Comparison of ENCODE assay signal across 8 cellular contexts in the genomic region with DNA sequence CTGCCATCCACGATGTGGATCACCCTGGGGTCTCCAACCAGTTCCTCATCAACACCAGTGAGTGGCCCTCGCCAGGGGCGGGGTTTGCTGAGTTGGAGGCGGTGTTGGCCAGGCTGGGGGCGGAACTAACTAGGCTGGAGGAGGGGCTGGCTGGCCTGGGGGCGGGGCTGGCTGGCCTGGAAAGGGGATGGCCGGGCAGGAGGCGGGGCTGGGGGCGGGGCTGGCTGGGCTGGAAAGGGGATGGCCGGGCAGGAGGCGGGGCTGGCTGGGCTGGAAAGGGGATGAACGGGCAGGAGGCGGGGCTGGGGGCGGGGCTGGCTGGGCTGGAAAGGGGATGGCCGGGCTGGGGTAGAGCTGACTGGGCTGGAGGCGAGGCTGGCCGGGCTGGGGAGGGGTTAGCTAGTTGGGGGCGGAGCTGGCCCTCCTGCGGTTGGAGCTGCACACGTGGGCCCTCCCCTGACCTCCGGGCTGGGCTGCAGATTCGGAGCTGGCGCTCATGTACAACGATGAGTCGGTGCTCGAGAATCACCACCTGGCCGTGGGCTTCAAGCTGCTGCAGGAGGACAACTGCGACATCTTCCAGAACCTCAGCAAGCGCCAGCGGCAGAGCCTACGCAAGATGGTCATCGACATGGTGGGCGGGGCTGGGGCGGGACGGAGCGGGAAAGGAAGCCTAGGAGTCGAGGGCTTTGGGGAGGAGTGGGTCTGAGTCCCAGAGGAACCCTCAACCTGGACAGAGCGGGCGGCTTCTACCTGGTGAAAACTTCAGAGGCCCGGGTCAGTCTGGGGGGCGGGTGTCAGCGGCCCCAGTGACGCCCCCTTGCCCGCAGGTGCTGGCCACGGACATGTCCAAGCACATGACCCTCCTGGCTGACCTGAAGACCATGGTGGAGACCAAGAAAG. TPM values are rescaled to one million over a fixed set of nuclear protein-coding genes. Genes with fewer than 3 reads are reported as not detected.
DNase-seq lines count a peak whose midpoint lies in the region; ATAC-seq and TF ChIP-seq lines count a peak whose summit lies in the region.

No MANE protein-coding gene starts in this region.

- DNase-seq in ELR (ENCODE audit: low read depth) (peak; percentile 92), HCT116 (ENCODE audit: low read depth, low spot score) (peak; percentile 57), NCI-H1436 treated with DMSO at 0.1 percent for 48 hours (lab: John Stamatoyannopoulos, UW) (peak; percentile 38), islet precursor cell (peak; percentile 99), H4 (ENCODE audit: low spot score) (no peak)
- peak; percentile 75 for DNase-seq in activated CD4-positive, alpha-beta T cell treated with anti-CD3 and anti-CD28 coated beads for 1 hour
- peak; percentile 78 for DNase-seq in central memory CD8-positive, alpha-beta T cell (ENCODE audit: low spot score in 2 of 2)
- peak; percentile 80 for DNase-seq in stimulated activated CD4-positive, alpha-beta T cell treated with anti-CD3 and anti-CD28 coated beads, Interleukin-12 subunit alpha, Interleukin-12 subunit beta, amount 100 ng/mL, for 4 hours

- TF ChIP-seq POLR2A in HCT116 (IDR thresholded peaks at IDR 0.05; ENCODE audit: borderline replicate concordance, extremely low read depth, insufficient read depth, insufficient read length) = no peak

- H3K4me3 ChIP-seq in HCT116 (replicated peaks in 1 of 2; ENCODE audit: low read depth in 1 of 2, low read length in 2 of 2) = no peak overlapping the region

- H3K27me3 Mint-ChIP-seq in central memory CD8-positive, alpha-beta T cell = no peaks in the 10 kb centered on the region

- no peak overlapping the region for H3K27ac Mint-ChIP-seq in central memory CD8-positive, alpha-beta T cell (ENCODE audit: low read depth)

- no peaks in the 10 kb centered on the region for H3K9me3 ChIP-seq in HCT116 (ENCODE audit: control insufficient read depth in 1 of 2, insufficient read depth in 1 of 2, low read depth in 1 of 2, low read length in 2 of 2)

- RAD21 ChIA-PET in HCT116 (lab: Charles Lee; ENCODE audit: low non-redundant PET in 1 of 2, low total read pairs in 2 of 2, uncharacterized antibody in 2 of 2, unreplicated experiment in 2 of 2) = no interaction called here

- no peaks in the 10 kb centered on the region for H3K9me2 ChIP-seq in HCT116 (ENCODE audit: insufficient read depth)

- H3K36me3 ChIP-seq in HCT116 (ENCODE audit: control insufficient read depth in 1 of 2, insufficient read depth in 2 of 2, low read length in 2 of 2) = peaks cover 6 to 13% of the 10 kb centered on the region in 2 experiments

- intact Hi-C loops in HCT116 (cut with micrococcal nuclease) = no loop called here

- peak overlapping the region; percentile 53 for H3K4me3 Mint-ChIP-seq in central memory CD8-positive, alpha-beta T cell

- no peak for TF ChIP-seq RAD21 in HCT116 (IDR thresholded peaks at IDR 0.05; ENCODE audit: low read depth)

- H3K27me3 ChIP-seq in HCT116 (ENCODE audit: insufficient read depth, low read length) = no peaks in the 10 kb centered on the region

- H3K9me3 Mint-ChIP-seq in central memory CD8-positive, alpha-beta T cell = no peaks in the 10 kb centered on the region

- no peak overlapping the region for H3K27ac ChIP-seq in HCT116 (ENCODE audit: low read depth, low read length)

- BruUV-seq in HCT116 (replicated peaks; lab: Mats Ljungman, UMichigan) = no TSS peak

- H3K4me1 ChIP-seq in HCT116 (ENCODE audit: control insufficient read depth in 1 of 2, insufficient read depth in 2 of 2, low read length in 2 of 2) = peaks cover 7 to 13% of the 10 kb centered on the region in 2 experiments

- H3K4me1 Mint-ChIP-seq in central memory CD8-positive, alpha-beta T cell = no peaks in the 10 kb centered on the region

- no peak for TF ChIP-seq CTCF in HCT116 (IDR thresholded peaks at IDR 0.05 in 2 of 3, conservative IDR thresholded peaks at IDR 0.05 in 1 of 3; ENCODE audit: borderline replicate concordance in 1 of 3, insufficient read depth in 1 of 3, low read depth in 2 of 3, low read length in 2 of 3)

- peaks cover 7% of the 10 kb centered on the region for H3K36me3 Mint-ChIP-seq in central memory CD8-positive, alpha-beta T cell (ENCODE audit: insufficient read depth)

- H3K4me2 ChIP-seq in HCT116 (ENCODE audit: low read length) = peak overlapping the region; percentile 36

- no peak overlapping the region for H2AFZ ChIP-seq in HCT116 (ENCODE audit: low read depth, low read length, poor library complexity, severe bottlenecking)

- no peak overlapping the region for H3K9ac ChIP-seq in HCT116 (ENCODE audit: low read length)

- ATAC-seq in HCT116 = peak; percentile 97
- ATAC-seq in central memory CD8-positive, alpha-beta T cell (replicated peaks; ENCODE audit: extremely low read depth, poor library complexity, severe bottlenecking) = peak; percentile 89

- H4K20me1 ChIP-seq in HCT116 (ENCODE audit: insufficient read depth) = no peaks in the 10 kb centered on the region

- POLR2A ChIA-PET in HCT116 (lab: Charles Lee) = no interaction called here

- CTCF ChIA-PET in HCT116 (lab: Charles Lee) = interaction anchor here (0.7 kb wide), 1 partner anchor 45 kb away, joined by 3 read pairs; no protein-coding TSS in a partner anchor

- no peaks in the 10 kb centered on the region for H3K79me2 ChIP-seq in HCT116 (ENCODE audit: insufficient read depth, low read length)

TF ChIP-seq in HCT116, 20 proteins besides CTCF, POLR2A, EP300 and RAD21 (continues in another document):
- TF ChIP-seq CBX3 (IDR thresholded peaks at IDR 0.05; ENCODE audit: low read depth) = no peak
- TF ChIP-seq SP1 (IDR thresholded peaks at IDR 0.05; ENCODE audit: low read depth) = no peak
- TF ChIP-seq YY1 (IDR thresholded peaks at IDR 0.05; ENCODE audit: extremely low read depth, insufficient replicate concordance, low read depth, low read length) = no peak
- TF ChIP-seq SIN3A (IDR thresholded peaks at IDR 0.05; ENCODE audit: low read depth) = no peak
- TF ChIP-seq, protein P1, sequence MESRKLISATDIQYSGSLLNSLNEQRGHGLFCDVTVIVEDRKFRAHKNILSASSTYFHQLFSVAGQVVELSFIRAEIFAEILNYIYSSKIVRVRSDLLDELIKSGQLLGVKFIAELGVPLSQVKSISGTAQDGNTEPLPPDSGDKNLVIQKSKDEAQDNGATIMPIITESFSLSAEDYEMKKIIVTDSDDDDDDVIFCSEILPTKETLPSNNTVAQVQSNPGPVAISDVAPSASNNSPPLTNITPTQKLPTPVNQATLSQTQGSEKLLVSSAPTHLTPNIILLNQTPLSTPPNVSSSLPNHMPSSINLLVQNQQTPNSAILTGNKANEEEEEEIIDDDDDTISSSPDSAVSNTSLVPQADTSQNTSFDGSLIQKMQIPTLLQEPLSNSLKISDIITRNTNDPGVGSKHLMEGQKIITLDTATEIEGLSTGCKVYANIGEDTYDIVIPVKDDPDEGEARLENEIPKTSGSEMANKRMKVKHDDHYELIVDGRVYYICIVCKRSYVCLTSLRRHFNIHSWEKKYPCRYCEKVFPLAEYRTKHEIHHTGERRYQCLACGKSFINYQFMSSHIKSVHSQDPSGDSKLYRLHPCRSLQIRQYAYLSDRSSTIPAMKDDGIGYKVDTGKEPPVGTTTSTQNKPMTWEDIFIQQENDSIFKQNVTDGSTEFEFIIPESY (IDR thresholded peaks at IDR 0.05; ENCODE audit: extremely low read depth, insufficient replicate concordance, low read length) = no peak
- TF ChIP-seq FOSL1 (IDR thresholded peaks at IDR 0.05; ENCODE audit: low read depth) = no peak
- no peak for TF ChIP-seq EZH2phosphoT487 (IDR thresholded peaks at IDR 0.05; ENCODE audit: borderline replicate concordance)
- TF ChIP-seq TCF7L2 (IDR thresholded peaks at IDR 0.05; ENCODE audit: borderline replicate concordance, extremely low read depth, insufficient read depth, insufficient read length) = no peak
- no peak for TF ChIP-seq ZNF274 (IDR thresholded peaks at IDR 0.05; ENCODE audit: low read depth, low read length)
- TF ChIP-seq, protein P2, sequence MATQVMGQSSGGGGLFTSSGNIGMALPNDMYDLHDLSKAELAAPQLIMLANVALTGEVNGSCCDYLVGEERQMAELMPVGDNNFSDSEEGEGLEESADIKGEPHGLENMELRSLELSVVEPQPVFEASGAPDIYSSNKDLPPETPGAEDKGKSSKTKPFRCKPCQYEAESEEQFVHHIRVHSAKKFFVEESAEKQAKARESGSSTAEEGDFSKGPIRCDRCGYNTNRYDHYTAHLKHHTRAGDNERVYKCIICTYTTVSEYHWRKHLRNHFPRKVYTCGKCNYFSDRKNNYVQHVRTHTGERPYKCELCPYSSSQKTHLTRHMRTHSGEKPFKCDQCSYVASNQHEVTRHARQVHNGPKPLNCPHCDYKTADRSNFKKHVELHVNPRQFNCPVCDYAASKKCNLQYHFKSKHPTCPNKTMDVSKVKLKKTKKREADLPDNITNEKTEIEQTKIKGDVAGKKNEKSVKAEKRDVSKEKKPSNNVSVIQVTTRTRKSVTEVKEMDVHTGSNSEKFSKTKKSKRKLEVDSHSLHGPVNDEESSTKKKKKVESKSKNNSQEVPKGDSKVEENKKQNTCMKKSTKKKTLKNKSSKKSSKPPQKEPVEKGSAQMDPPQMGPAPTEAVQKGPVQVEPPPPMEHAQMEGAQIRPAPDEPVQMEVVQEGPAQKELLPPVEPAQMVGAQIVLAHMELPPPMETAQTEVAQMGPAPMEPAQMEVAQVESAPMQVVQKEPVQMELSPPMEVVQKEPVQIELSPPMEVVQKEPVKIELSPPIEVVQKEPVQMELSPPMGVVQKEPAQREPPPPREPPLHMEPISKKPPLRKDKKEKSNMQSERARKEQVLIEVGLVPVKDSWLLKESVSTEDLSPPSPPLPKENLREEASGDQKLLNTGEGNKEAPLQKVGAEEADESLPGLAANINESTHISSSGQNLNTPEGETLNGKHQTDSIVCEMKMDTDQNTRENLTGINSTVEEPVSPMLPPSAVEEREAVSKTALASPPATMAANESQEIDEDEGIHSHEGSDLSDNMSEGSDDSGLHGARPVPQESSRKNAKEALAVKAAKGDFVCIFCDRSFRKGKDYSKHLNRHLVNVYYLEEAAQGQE (IDR thresholded peaks at IDR 0.05; ENCODE audit: low read depth) = no peak
- TF ChIP-seq CEBPB (IDR thresholded peaks at IDR 0.05; ENCODE audit: low read depth) = no peak
- no peak for TF ChIP-seq JUND (IDR thresholded peaks at IDR 0.05)
- no peak for TF ChIP-seq ELF1 (IDR thresholded peaks at IDR 0.05; ENCODE audit: borderline replicate concordance, low read depth)
- no peak for TF ChIP-seq EZH2 (IDR thresholded peaks at IDR 0.05)

RNA-seq across cellular contexts. Expression of a gene that starts 41.0 kb away (rescaled TPM):
- 33.7 TPM for total RNA-seq in HCT116 (2021; ENCODE audit: unreplicated experiment)
- polyA plus RNA-seq in HCT116 (2012) = 23.3 and 25.2 TPM in 2 replicates
- total RNA-seq in H4 (2014; rRNA removed; shearing (Covaris generic)) = 1.0 and 1.1 TPM in 2 replicates

RNA-seq across cellular contexts. Expression of a gene that starts 41.9 kb away (rescaled TPM):
- 75.2 TPM for total RNA-seq in HCT116 (2021; ENCODE audit: unreplicated experiment)
- 64.7 and 101 TPM in 2 replicates for polyA plus RNA-seq in HCT116 (2012)
- 40.9 and 43.3 TPM in 2 replicates for total RNA-seq in H4 (2014; rRNA removed; shearing (Covaris generic))

RNA-seq across cellular contexts. Expression of a gene that starts 55.9 kb away (rescaled TPM):
- 4.4 TPM for total RNA-seq in HCT116 (2021; ENCODE audit: unreplicated experiment)
- 2.4 and 2.7 TPM in 2 replicates for polyA plus RNA-seq in HCT116 (2012)
- total RNA-seq in H4 (2014; rRNA removed; shearing (Covaris generic)) = 1.0 and 1.7 TPM in 2 replicates

RNA-seq across cellular contexts. Expression of a gene that starts 58.0 kb away (rescaled TPM):
- total RNA-seq in HCT116 (2021; ENCODE audit: unreplicated experiment) = 260 TPM
- 336 and 355 TPM in 2 replicates for polyA plus RNA-seq in HCT116 (2012)
- total RNA-seq in H4 (2014; rRNA removed; shearing (Covaris generic)) = 105 and 132 TPM in 2 replicates

Comparison
In these comparisons a context has a peak if more than half of its experiments do, and no peak if none do; other contexts are left out.
1. RNA of a gene that starts 41.0 kb away (total RNA-seq): 33.7 TPM in HCT116 (single experiment); 1.0 to 1.1 TPM in H4; every median in the first group is over 10 times any median in the second.